22 cellular contexts compared by ENCODE assay signal in the genomic region with DNA sequence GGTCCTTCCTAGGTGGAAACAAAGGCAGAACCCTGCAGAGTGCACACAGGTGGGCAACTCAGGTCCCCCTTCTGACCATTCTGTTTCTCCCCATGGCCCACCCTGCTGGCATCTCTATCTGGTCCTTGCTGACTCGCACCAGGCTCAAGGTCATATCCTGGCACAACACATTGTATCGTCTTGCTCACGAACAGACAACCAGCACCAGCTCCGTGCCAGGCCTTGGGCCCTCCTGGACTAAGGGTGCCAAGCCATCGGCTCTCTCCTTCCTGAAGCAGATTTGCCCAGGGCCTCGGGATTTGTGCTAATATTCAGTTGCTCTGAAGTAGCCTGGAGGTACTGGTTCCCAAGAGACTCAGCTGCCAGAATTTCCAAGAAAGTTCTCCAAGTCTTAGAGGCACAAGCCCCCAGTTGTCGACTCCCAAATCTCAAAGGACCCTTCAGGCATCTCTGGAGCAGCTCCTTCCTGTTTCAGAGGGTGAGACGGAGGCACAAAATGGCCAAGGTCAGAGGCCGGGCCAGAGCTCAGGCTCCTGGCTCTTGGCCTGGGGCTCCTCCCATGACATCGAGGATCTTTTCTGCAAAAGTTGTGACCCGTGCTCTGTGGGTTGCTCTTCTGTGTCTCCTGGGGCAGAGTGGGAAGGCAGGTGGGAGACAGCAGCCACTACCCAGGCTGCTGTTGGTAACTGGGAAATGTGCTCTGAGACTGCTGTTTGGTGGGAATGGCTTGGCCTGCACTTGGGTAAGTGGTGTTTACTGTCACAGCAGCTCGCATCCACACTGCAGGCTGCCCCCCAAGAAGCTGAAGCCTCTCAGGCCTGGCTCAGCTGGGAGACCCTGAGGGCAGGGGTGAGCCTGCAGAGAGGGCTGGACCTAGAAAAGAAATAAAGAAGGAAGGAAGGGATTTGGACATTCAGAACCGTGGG.
DNase-seq lines count a peak whose midpoint lies in the region; ATAC-seq and TF ChIP-seq lines count a peak whose summit lies in the region.
"Had no signal": no experiment of that assay in that cellular context is flagged by ENCODE, and none has a peak within 500 bp of the region (broad histone marks: within the 10 kb centered on the region; RNA-seq: fewer than 3 reads in every experiment).

No MANE protein-coding gene starts in this region.

- H3K36me3 Mint-ChIP-seq in activated T-helper 1 cell treated with anti-CD3 and anti-CD28 coated beads, Interleukin-12 subunit alpha, Interleukin-12 subunit beta, Interleukin-2, Interleukin-4 antibody, amounts not matched to agents 30 ng/mL and 10 ng/mL and 1 ng/mL, durations not matched to agents 14 hours and 24 hours and 36 hours (ENCODE audit: low read depth) = peaks cover 17% of the 10 kb centered on the region

- ATAC-seq in left colon = no peak
- ATAC-seq: CD8-positive, alpha-beta T cell; T-cell had no signal

- H3K27me3 Mint-ChIP-seq in activated T-helper 1 cell treated with anti-CD3 and anti-CD28 coated beads, Interleukin-12 subunit alpha, Interleukin-12 subunit beta, Interleukin-2, Interleukin-4 antibody, amounts not matched to agents 30 ng/mL and 10 ng/mL and 1 ng/mL, durations not matched to agents 14 hours and 24 hours and 36 hours (ENCODE audit: insufficient read depth) = no peaks in the 10 kb centered on the region
- H3K27me3 Mint-ChIP-seq: activated CD4-positive, alpha-beta memory T cell treated with anti-CD3 and anti-CD28 coated beads, Interleukin-2, amount 10 ng/mL, durations not matched to agents 7 days and 5 days; activated naive CD4-positive, alpha-beta T cell treated with anti-CD3 and anti-CD28 coated beads, Interleukin-2, amount 50 U/mL, for 24 hours; T-cell had no signal

- H3K4me3 Mint-ChIP-seq in activated T-helper 1 cell treated with anti-CD3 and anti-CD28 coated beads, Interleukin-12 subunit alpha, Interleukin-12 subunit beta, Interleukin-2, Interleukin-4 antibody, amounts not matched to agents 30 ng/mL and 10 ng/mL and 1 ng/mL, durations not matched to agents 14 hours and 24 hours and 36 hours = no peak overlapping the region
- H3K4me3 Mint-ChIP-seq: activated CD4-positive, alpha-beta memory T cell treated with anti-CD3 and anti-CD28 coated beads, Interleukin-2, amount 10 ng/mL, durations not matched to agents 7 days and 5 days; activated naive CD4-positive, alpha-beta T cell treated with anti-CD3 and anti-CD28 coated beads, Interleukin-2, amount 50 U/mL, for 24 hours; CD8-positive, alpha-beta T cell; T-cell had no signal

- no peak for TF ChIP-seq POLR2A in spleen (IDR thresholded peaks at IDR 0.05)

- no peaks in the 10 kb centered on the region for H3K36me3 ChIP-seq in HEK293 (ENCODE audit: control insufficient read depth in 2 of 2, insufficient read depth in 1 of 2, low read length in 2 of 2)
- H3K36me3 ChIP-seq in left ventricle myocardium inferior = peaks cover 35% of the 10 kb centered on the region
- H3K36me3 ChIP-seq in spleen = peaks cover 0 to 56% (median 24%) of the 10 kb centered on the region in 6 donors
- H3K36me3 ChIP-seq: prostate gland, transverse colon had no signal

- CTCF ChIA-PET in HEK293 (lab: Yijun Ruan, JAX) = interaction anchor here (0.6 to 7.9 kb wide), 5 partner anchors 68 to 222 kb away, joined by 3 to 58 read pairs (median 3); no protein-coding TSS in a partner anchor

- H3K4me1 ChIP-seq in HEK293 (ENCODE audit: control insufficient read depth, insufficient read depth, low read length) (no peaks in the 10 kb centered on the region), left ventricle myocardium inferior (peaks cover 40% of the 10 kb centered on the region), spleen (peaks cover 0 to 37% (median 17%) of the 10 kb centered on the region in 6 donors)
- H3K4me1 ChIP-seq: prostate gland, transverse colon had no signal

- H3K27me3 ChIP-seq in left ventricle myocardium inferior (ENCODE audit: low read depth) = no peaks in the 10 kb centered on the region
- no peaks in the 10 kb centered on the region for H3K27me3 ChIP-seq in spleen (replicated peaks in 1 of 7)
- H3K27me3 ChIP-seq: transverse colon had no signal

- H3K4me3 ChIP-seq in HEK293 (ENCODE audit: low read depth, low read length) = no peak overlapping the region
- H3K4me3 ChIP-seq in left ventricle myocardium inferior = no peak overlapping the region
- H3K4me3 ChIP-seq in spleen = no peak overlapping the region
- H3K4me3 ChIP-seq: lung, prostate gland, transverse colon had no signal

- DNase-seq in activated T-helper 1 cell treated with anti-CD3 and anti-CD28 coated beads, Interleukin-12 subunit alpha, Interleukin-12 subunit beta, Interleukin-2, Interleukin-4 antibody, amounts not matched to agents 30 ng/mL and 10 ng/mL and 1 ng/mL, durations not matched to agents 14 hours and 24 hours and 36 hours (ENCODE audit: low spot score) = no peak
- DNase-seq in left ventricle myocardium inferior (no peak), spleen (no peak), DMS 273 (lab: John Stamatoyannopoulos, UW; ENCODE audit: unreplicated experiment) (no peak), nucleus accumbens (lab: John Stamatoyannopoulos, UW) (no peak), amniotic stem cell (lab: John Stamatoyannopoulos, UW) (no peak), left colon (no peak)
- DNase-seq: activated CD4-positive, alpha-beta memory T cell treated with anti-CD3 and anti-CD28 coated beads, Interleukin-2, amount 10 ng/mL, durations not matched to agents 7 days and 5 days; activated T-cell treated with anti-CD3 and anti-CD28 coated beads, Interleukin-2, amount 50 U/mL, for 1 hour; CD8-positive, alpha-beta T cell; cortex of kidney; DMS79 treated with DMSO at 0.1 percent for 48 hours; NCI-H187 treated with DMSO at 0.1 percent for 48 hours; RPMI8226; stimulated activated CD4-positive, alpha-beta T cell treated with anti-CD3 and anti-CD28 coated beads, Interleukin-12 subunit alpha, Interleukin-12 subunit beta, amount 100 ng/mL, for 4 hours; T-cell; transverse colon had no signal

- POLR2A ChIA-PET in HEK293 (lab: Yijun Ruan, JAX) = no interaction called here

- H3K27ac ChIP-seq in HEK293 (ENCODE audit: extremely low read depth, low read depth, low read length) = no peak overlapping the region
- H3K27ac ChIP-seq in left ventricle myocardium inferior (replicated peaks) = peak overlapping the region; percentile 81
- H3K27ac ChIP-seq in spleen = peak overlapping the region in 6 of 8 donors; percentile 9 to 65 (median 48)
- H3K27ac ChIP-seq: prostate gland, VCaP had no signal

- no peak for TF ChIP-seq CTCF in HEK293 (tag by site-specific recombination; IDR thresholded peaks at IDR 0.05)
- TF ChIP-seq CTCF in left ventricle myocardium inferior (IDR thresholded peaks at IDR 0.05; ENCODE audit: borderline replicate concordance) = no peak
- TF ChIP-seq CTCF in spleen (IDR thresholded peaks at IDR 0.05 in 8 of 11, conservative IDR thresholded peaks at IDR 0.05 in 3 of 11) = no peak

- WGBS in spleen, 5 donors = 65 to 78% (median 70%) methylated on average over 11 to 13 of the region's 13 CpGs

- H3K9me3 Mint-ChIP-seq in activated T-helper 1 cell treated with anti-CD3 and anti-CD28 coated beads, Interleukin-12 subunit alpha, Interleukin-12 subunit beta, Interleukin-2, Interleukin-4 antibody, amounts not matched to agents 30 ng/mL and 10 ng/mL and 1 ng/mL, durations not matched to agents 14 hours and 24 hours and 36 hours = no peaks in the 10 kb centered on the region
- H3K9me3 Mint-ChIP-seq: activated CD4-positive, alpha-beta memory T cell treated with anti-CD3 and anti-CD28 coated beads, Interleukin-2, amount 10 ng/mL, durations not matched to agents 7 days and 5 days; activated naive CD4-positive, alpha-beta T cell treated with anti-CD3 and anti-CD28 coated beads, Interleukin-2, amount 50 U/mL, for 24 hours; CD8-positive, alpha-beta T cell; T-cell had no signal

- H3K9me3 ChIP-seq in HEK293 (ENCODE audit: control insufficient read depth, insufficient read depth, low read depth, low read length) (no peaks in the 10 kb centered on the region), left ventricle myocardium inferior (replicated peaks) (no peaks in the 10 kb centered on the region), spleen (no peaks in the 10 kb centered on the region)
- H3K9me3 ChIP-seq: prostate gland, transverse colon had no signal

- intact Hi-C loops in activated T-helper 1 cell treated with anti-CD3 and anti-CD28 coated beads, Interleukin-12 subunit alpha, Interleukin-12 subunit beta, Interleukin-2, Interleukin-4 antibody, amounts not matched to agents 30 ng/mL and 10 ng/mL and 1 ng/mL, durations not matched to agents 14 hours and 24 hours and 36 hours (cut with micrococcal nuclease) = no loop called here
- intact Hi-C loops in left ventricle myocardium inferior (cut with micrococcal nuclease) (no loop called here), spleen (cut with DNase I; ENCODE audit: low total_unique reads) (no loop called here), left colon (cut with DNase I, micrococcal nuclease) (no loop called here)

- peak overlapping the region; percentile 57 for H3K27ac Mint-ChIP-seq in activated T-helper 1 cell treated with anti-CD3 and anti-CD28 coated beads, Interleukin-12 subunit alpha, Interleukin-12 subunit beta, Interleukin-2, Interleukin-4 antibody, amounts not matched to agents 30 ng/mL and 10 ng/mL and 1 ng/mL, durations not matched to agents 14 hours and 24 hours and 36 hours
- H3K27ac Mint-ChIP-seq: activated CD4-positive, alpha-beta memory T cell treated with anti-CD3 and anti-CD28 coated beads, Interleukin-2, amount 10 ng/mL, durations not matched to agents 7 days and 5 days; activated naive CD4-positive, alpha-beta T cell treated with anti-CD3 and anti-CD28 coated beads, Interleukin-2, amount 50 U/mL, for 24 hours; CD8-positive, alpha-beta T cell; T-cell had no signal

- H3K4me1 Mint-ChIP-seq in activated T-helper 1 cell treated with anti-CD3 and anti-CD28 coated beads, Interleukin-12 subunit alpha, Interleukin-12 subunit beta, Interleukin-2, Interleukin-4 antibody, amounts not matched to agents 30 ng/mL and 10 ng/mL and 1 ng/mL, durations not matched to agents 14 hours and 24 hours and 36 hours (ENCODE audit: low read depth) = no peaks in the 10 kb centered on the region
- H3K4me1 Mint-ChIP-seq: activated CD4-positive, alpha-beta memory T cell treated with anti-CD3 and anti-CD28 coated beads, Interleukin-2, amount 10 ng/mL, durations not matched to agents 7 days and 5 days; activated naive CD4-positive, alpha-beta T cell treated with anti-CD3 and anti-CD28 coated beads, Interleukin-2, amount 50 U/mL, for 24 hours had no signal
